In the genomic region with DNA sequence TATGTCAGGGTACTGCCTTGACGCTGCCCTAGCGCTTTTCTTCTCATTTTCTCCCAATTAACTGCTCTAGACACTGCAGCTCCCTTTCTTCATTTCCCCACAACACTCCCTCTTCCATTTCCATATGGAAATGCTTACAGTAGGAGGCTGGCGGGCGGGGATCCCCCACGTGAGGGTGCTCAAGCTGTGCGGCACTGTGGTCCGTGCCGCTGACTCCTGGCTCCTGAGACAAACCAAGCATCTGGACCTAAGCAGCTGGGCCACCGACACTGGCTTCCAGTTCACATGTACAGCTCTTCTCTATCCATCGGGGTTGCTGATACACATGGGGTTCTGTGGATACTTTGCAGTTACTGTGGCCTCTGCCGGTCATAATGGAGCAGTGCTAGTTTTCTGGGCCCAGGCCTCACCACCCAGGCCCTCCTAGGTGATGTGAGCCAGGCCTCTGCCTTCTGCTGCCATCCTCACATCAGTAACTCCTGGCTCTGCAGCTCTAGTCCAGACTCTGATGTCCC, we compare ENCODE assay signal across 2 cellular contexts.
TF ChIP-seq lines count a peak whose summit lies in the region.

No MANE protein-coding gene starts in this region.

TF ChIP-seq in GM23338, 12 proteins besides CTCF, POLR2A, EP300 and RAD21 (continues in another document):
- TF ChIP-seq POLR2AphosphoS5 (IDR thresholded peaks at IDR 0.05; ENCODE audit: low read depth) (no peak), CREB1 (CRISPR knock-in tag; IDR thresholded peaks at IDR 0.05; ENCODE audit: low read depth) (no peak), ZNF114 (CRISPR knock-in tag; IDR thresholded peaks at IDR 0.05) (no peak), REST (IDR thresholded peaks at IDR 0.05; ENCODE audit: unreplicated experiment) (no peak), EZH2phosphoT487 (IDR thresholded peaks at IDR 0.05; ENCODE audit: unreplicated experiment) (no peak), STAT1 (IDR thresholded peaks at IDR 0.05; ENCODE audit: unreplicated experiment) (no peak), ZNF331 (CRISPR knock-in tag; IDR thresholded peaks at IDR 0.05; ENCODE audit: low read depth) (no peak)
- TF ChIP-seq, protein P1, sequence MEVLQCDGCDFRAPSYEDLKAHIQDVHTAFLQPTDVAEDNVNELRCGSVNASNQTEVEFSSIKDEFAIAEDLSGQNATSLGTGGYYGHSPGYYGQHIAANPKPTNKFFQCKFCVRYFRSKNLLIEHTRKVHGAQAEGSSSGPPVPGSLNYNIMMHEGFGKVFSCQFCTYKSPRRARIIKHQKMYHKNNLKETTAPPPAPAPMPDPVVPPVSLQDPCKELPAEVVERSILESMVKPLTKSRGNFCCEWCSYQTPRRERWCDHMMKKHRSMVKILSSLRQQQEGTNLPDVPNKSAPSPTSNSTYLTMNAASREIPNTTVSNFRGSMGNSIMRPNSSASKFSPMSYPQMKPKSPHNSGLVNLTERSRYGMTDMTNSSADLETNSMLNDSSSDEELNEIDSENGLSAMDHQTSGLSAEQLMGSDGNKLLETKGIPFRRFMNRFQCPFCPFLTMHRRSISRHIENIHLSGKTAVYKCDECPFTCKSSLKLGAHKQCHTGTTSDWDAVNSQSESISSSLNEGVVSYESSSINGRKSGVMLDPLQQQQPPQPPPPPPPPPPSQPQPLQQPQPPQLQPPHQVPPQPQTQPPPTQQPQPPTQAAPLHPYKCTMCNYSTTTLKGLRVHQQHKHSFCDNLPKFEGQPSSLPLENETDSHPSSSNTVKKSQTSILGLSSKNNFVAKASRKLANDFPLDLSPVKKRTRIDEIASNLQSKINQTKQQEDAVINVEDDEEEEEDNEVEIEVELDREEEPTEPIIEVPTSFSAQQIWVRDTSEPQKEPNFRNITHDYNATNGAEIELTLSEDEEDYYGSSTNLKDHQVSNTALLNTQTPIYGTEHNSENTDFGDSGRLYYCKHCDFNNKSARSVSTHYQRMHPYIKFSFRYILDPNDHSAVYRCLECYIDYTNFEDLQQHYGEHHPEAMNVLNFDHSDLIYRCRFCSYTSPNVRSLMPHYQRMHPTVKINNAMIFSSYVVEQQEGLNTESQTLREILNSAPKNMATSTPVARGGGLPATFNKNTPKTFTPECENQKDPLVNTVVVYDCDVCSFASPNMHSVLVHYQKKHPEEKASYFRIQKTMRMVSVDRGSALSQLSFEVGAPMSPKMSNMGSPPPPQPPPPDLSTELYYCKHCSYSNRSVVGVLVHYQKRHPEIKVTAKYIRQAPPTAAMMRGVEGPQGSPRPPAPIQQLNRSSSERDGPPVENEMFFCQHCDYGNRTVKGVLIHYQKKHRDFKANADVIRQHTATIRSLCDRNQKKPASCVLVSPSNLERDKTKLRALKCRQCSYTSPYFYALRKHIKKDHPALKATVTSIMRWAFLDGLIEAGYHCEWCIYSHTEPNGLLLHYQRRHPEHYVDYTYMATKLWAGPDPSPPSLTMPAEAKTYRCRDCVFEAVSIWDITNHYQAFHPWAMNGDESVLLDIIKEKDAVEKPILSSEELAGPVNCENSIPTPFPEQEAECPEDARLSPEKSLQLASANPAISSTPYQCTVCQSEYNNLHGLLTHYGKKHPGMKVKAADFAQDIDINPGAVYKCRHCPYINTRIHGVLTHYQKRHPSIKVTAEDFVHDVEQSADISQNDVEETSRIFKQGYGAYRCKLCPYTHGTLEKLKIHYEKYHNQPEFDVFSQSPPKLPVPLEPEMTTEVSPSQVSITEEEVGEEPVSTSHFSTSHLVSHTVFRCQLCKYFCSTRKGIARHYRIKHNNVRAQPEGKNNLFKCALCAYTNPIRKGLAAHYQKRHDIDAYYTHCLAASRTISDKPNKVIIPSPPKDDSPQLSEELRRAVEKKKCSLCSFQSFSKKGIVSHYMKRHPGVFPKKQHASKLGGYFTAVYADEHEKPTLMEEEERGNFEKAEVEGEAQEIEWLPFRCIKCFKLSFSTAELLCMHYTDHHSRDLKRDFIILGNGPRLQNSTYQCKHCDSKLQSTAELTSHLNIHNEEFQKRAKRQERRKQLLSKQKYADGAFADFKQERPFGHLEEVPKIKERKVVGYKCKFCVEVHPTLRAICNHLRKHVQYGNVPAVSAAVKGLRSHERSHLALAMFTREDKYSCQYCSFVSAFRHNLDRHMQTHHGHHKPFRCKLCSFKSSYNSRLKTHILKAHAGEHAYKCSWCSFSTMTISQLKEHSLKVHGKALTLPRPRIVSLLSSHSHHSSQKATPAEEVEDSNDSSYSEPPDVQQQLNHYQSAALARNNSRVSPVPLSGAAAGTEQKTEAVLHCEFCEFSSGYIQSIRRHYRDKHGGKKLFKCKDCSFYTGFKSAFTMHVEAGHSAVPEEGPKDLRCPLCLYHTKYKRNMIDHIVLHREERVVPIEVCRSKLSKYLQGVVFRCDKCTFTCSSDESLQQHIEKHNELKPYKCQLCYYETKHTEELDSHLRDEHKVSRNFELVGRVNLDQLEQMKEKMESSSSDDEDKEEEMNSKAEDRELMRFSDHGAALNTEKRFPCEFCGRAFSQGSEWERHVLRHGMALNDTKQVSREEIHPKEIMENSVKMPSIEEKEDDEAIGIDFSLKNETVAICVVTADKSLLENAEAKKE (CRISPR knock-in tag; IDR thresholded peaks at IDR 0.05) = no peak
- TF ChIP-seq, protein P2, sequence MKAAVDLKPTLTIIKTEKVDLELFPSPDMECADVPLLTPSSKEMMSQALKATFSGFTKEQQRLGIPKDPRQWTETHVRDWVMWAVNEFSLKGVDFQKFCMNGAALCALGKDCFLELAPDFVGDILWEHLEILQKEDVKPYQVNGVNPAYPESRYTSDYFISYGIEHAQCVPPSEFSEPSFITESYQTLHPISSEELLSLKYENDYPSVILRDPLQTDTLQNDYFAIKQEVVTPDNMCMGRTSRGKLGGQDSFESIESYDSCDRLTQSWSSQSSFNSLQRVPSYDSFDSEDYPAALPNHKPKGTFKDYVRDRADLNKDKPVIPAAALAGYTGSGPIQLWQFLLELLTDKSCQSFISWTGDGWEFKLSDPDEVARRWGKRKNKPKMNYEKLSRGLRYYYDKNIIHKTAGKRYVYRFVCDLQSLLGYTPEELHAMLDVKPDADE (IDR thresholded peaks at IDR 0.05) = no peak

TF ChIP-seq in SK-N-SH, 30 proteins besides CTCF, POLR2A, EP300 and RAD21:
- TF ChIP-seq GATA2 (CRISPR knock-in tag; IDR thresholded peaks at IDR 0.05) = no peak
- no peak for TF ChIP-seq YY1 (IDR thresholded peaks at IDR 0.05; ENCODE audit: low read depth)
- no peak for TF ChIP-seq TEAD4 (IDR thresholded peaks at IDR 0.05; ENCODE audit: borderline replicate concordance, insufficient read depth)
- TF ChIP-seq, protein P3, sequence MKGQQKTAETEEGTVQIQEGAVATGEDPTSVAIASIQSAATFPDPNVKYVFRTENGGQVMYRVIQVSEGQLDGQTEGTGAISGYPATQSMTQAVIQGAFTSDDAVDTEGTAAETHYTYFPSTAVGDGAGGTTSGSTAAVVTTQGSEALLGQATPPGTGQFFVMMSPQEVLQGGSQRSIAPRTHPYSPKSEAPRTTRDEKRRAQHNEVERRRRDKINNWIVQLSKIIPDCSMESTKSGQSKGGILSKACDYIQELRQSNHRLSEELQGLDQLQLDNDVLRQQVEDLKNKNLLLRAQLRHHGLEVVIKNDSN (IDR thresholded peaks at IDR 0.05; ENCODE audit: borderline replicate concordance, low read depth) = no peak
- no peak for TF ChIP-seq SIN3A (IDR thresholded peaks at IDR 0.05; ENCODE audit: borderline replicate concordance, low read depth, low read length)
- TF ChIP-seq, protein P4, sequence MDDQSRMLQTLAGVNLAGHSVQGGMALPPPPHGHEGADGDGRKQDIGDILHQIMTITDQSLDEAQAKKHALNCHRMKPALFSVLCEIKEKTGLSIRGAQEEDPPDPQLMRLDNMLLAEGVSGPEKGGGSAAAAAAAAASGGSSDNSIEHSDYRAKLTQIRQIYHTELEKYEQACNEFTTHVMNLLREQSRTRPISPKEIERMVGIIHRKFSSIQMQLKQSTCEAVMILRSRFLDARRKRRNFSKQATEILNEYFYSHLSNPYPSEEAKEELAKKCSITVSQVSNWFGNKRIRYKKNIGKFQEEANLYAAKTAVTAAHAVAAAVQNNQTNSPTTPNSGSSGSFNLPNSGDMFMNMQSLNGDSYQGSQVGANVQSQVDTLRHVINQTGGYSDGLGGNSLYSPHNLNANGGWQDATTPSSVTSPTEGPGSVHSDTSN (IDR thresholded peaks at IDR 0.05) = no peak
- no peak for TF ChIP-seq MAX (IDR thresholded peaks at IDR 0.05; ENCODE audit: low read depth)
- TF ChIP-seq TCF12 (IDR thresholded peaks at IDR 0.05) = no peak
TF ChIP-seq in SK-N-SH: peak in this region for 0.
